ENCODE assay signal across 8 cellular contexts in genomic region chr11:68461284-68461861, GRCh38. TPM values are rescaled to one million over a fixed set of nuclear protein-coding genes. Genes with fewer than 3 reads are reported as not detected.
DNase-seq lines count a peak whose midpoint lies in the region; ATAC-seq and TF ChIP-seq lines count a peak whose summit lies in the region.

No MANE protein-coding gene starts in this region.

- H3K27ac Mint-ChIP-seq in activated CD4-positive, alpha-beta T cell treated with anti-CD3 and anti-CD28 coated beads for 36 hours: peak overlapping the region; percentile 94
- peak overlapping the region; percentile 93 for H3K27ac Mint-ChIP-seq in dendritic cell treated with granulocyte-macrophage colony-stimulating factor and Interleukin-4, amounts not matched to agents 40 ng/mL and 50 ng/mL, for 4 days

- peak overlapping the region; percentile 51 for H3K9ac ChIP-seq in muscle layer of colon (ENCODE audit: low read length)

- peak overlapping the region; percentile 91 for H3K4me2 ChIP-seq in OCI-LY7 (ENCODE audit: low read length)

- H2AFZ ChIP-seq in OCI-LY7 (ENCODE audit: low read length): no peak overlapping the region

- peaks cover 35% of the 10 kb centered on the region for H3K36me3 ChIP-seq in OCI-LY7 (ENCODE audit: insufficient read depth, low read length)
- H3K36me3 ChIP-seq in muscle layer of colon (ENCODE audit: insufficient read depth, low read length): no peaks in the 10 kb centered on the region

- H3K4me3 Mint-ChIP-seq in activated CD4-positive, alpha-beta T cell treated with anti-CD3 and anti-CD28 coated beads for 36 hours: peak overlapping the region; percentile 93
- peak overlapping the region; percentile 88 for H3K4me3 Mint-ChIP-seq in dendritic cell treated with granulocyte-macrophage colony-stimulating factor and Interleukin-4, amounts not matched to agents 40 ng/mL and 50 ng/mL, for 4 days

- intact Hi-C loops in activated CD4-positive, alpha-beta T cell treated with anti-CD3 and anti-CD28 coated beads for 36 hours (cut with DNase I, micrococcal nuclease): loop anchor here (2.0 to 5.0 kb wide), 3 partner anchors 86 to 1619 kb away; partner anchors contain the start of genes CHKA (in 1 of the 2) and RCE1 (in 1 of the 2)
- intact Hi-C loops in OCI-LY7 (cut with micrococcal nuclease; ENCODE audit: unreplicated experiment): loop anchor here (5.0 kb wide), 1 partner anchor 36 kb away; no protein-coding TSS in a partner anchor
- intact Hi-C loops in dendritic cell treated with granulocyte-macrophage colony-stimulating factor and Interleukin-4, amounts not matched to agents 40 ng/mL and 50 ng/mL, for 4 days (cut with micrococcal nuclease): no loop called here

- no peak for ATAC-seq in activated CD4-positive, alpha-beta T cell treated with anti-CD3 and anti-CD28 coated beads for 36 hours
- ATAC-seq in HG02571 (IDR thresholded peaks at IDR 0.05; ENCODE audit: unreplicated experiment): no peak

- DNase-seq in activated CD4-positive, alpha-beta T cell treated with anti-CD3 and anti-CD28 coated beads for 36 hours: no peak
- no peak for DNase-seq in activated CD4-positive, alpha-beta T cell treated with anti-CD3 and anti-CD28 coated beads, Interleukin-2, amount 50 U/mL, for 48 hours
- DNase-seq in OCI-LY7 (ENCODE audit: low spot score) (peak; percentile 41), NCI-H1048 (lab: John Stamatoyannopoulos, UW) (no peak)
- no peak for DNase-seq in activated CD4-positive, alpha-beta T cell treated with anti-CD3 and anti-CD28 coated beads, Interleukin-2, amount 50 U/mL, for 4 hours

- H3K79me2 ChIP-seq in OCI-LY7 (ENCODE audit: insufficient read depth, low read depth, low read length): peaks cover 58% of the 10 kb centered on the region

- no peaks in the 10 kb centered on the region for H3K27me3 ChIP-seq in muscle layer of colon (ENCODE audit: control insufficient read depth in 1 of 2, insufficient read depth in 2 of 2, low read length in 2 of 2)

- POLR2A ChIA-PET in activated CD4-positive, alpha-beta T cell treated with anti-CD3 and anti-CD28 coated beads for 36 hours (lab: Charles Lee): interaction anchor here (0.6 kb wide), 1 partner anchor 291 kb away, joined by 3 read pairs; no protein-coding TSS in a partner anchor
- POLR2A ChIA-PET in OCI-LY7 (lab: Charles Lee): interaction anchor here (1.7 kb wide), 1 partner anchor 19 kb away, joined by 5 read pairs; no protein-coding TSS in a partner anchor

- H3K4me1 Mint-ChIP-seq in activated CD4-positive, alpha-beta T cell treated with anti-CD3 and anti-CD28 coated beads for 36 hours: peaks cover 42% of the 10 kb centered on the region
- peaks cover 48% of the 10 kb centered on the region for H3K4me1 Mint-ChIP-seq in dendritic cell treated with granulocyte-macrophage colony-stimulating factor and Interleukin-4, amounts not matched to agents 40 ng/mL and 50 ng/mL, for 4 days (ENCODE audit: low read depth)

- H3K27me3 Mint-ChIP-seq in activated CD4-positive, alpha-beta T cell treated with anti-CD3 and anti-CD28 coated beads for 36 hours: no peaks in the 10 kb centered on the region
- peaks cover 2% of the 10 kb centered on the region for H3K27me3 Mint-ChIP-seq in dendritic cell treated with granulocyte-macrophage colony-stimulating factor and Interleukin-4, amounts not matched to agents 40 ng/mL and 50 ng/mL, for 4 days

- no peaks in the 10 kb centered on the region for H3K9me2 ChIP-seq in OCI-LY7 (ENCODE audit: insufficient read depth, low read length)

- peaks cover 20% of the 10 kb centered on the region for H3K36me3 Mint-ChIP-seq in activated CD4-positive, alpha-beta T cell treated with anti-CD3 and anti-CD28 coated beads for 36 hours (ENCODE audit: low read depth)
- H3K36me3 Mint-ChIP-seq in dendritic cell treated with granulocyte-macrophage colony-stimulating factor and Interleukin-4, amounts not matched to agents 40 ng/mL and 50 ng/mL, for 4 days (ENCODE audit: low read depth): peaks cover 18% of the 10 kb centered on the region

- no peaks in the 10 kb centered on the region for H3K9me3 ChIP-seq in OCI-LY7 (ENCODE audit: low read length)
- H3K9me3 ChIP-seq in muscle layer of colon (ENCODE audit: low read length): no peaks in the 10 kb centered on the region

- no peak for TF ChIP-seq CTCF in OCI-LY7 (conservative IDR thresholded peaks at IDR 0.05; ENCODE audit: low read length)

- H3K4me3 ChIP-seq in OCI-LY7 (ENCODE audit: low read depth, low read length, poor library complexity, severe bottlenecking): peak overlapping the region; percentile 80
- peak overlapping the region; percentile 68 to 77 for H3K4me3 ChIP-seq in muscle layer of colon (ENCODE audit: low read depth in 1 of 2, low read length in 2 of 2)

- BruUV-seq in OCI-LY7 (replicated peaks; lab: Mats Ljungman, UMichigan): no TSS peak

- H3K9me3 Mint-ChIP-seq in activated CD4-positive, alpha-beta T cell treated with anti-CD3 and anti-CD28 coated beads for 36 hours (ENCODE audit: low read depth): no peaks in the 10 kb centered on the region
- no peaks in the 10 kb centered on the region for H3K9me3 Mint-ChIP-seq in dendritic cell treated with granulocyte-macrophage colony-stimulating factor and Interleukin-4, amounts not matched to agents 40 ng/mL and 50 ng/mL, for 4 days

- peaks cover 42% of the 10 kb centered on the region for H3K4me1 ChIP-seq in OCI-LY7 (ENCODE audit: insufficient read depth, low read length, poor library complexity, severe bottlenecking)
- H3K4me1 ChIP-seq in muscle layer of colon (ENCODE audit: insufficient read depth, low read length): peaks cover 38% of the 10 kb centered on the region

- CTCF ChIA-PET in activated CD4-positive, alpha-beta T cell treated with anti-CD3 and anti-CD28 coated beads for 36 hours (lab: Charles Lee): interaction anchor here (0.8 to 1.0 kb wide), 2 partner anchors 24 to 67 kb away, joined by 4 to 5 read pairs; no protein-coding TSS in a partner anchor
- CTCF ChIA-PET in OCI-LY7 (lab: Charles Lee; ENCODE audit: unreplicated experiment): no interaction called here

- peaks cover 38% of the 10 kb centered on the region for H4K20me1 ChIP-seq in OCI-LY7 (ENCODE audit: insufficient read depth, low read length)

- H3K27ac ChIP-seq in OCI-LY7 (ENCODE audit: low read depth, low read length, poor library complexity, severe bottlenecking): peak overlapping the region; percentile 66
- H3K27ac ChIP-seq in muscle layer of colon (ENCODE audit: low read depth, low read length): peak overlapping the region; percentile 93

RNA-seq across cellular contexts. Expression of gene PPP6R3, which starts 0.8 kb away (rescaled TPM):
- 100 to 1,000 TPM; 110 to 126 TPM for total RNA-seq in activated CD4-positive, alpha-beta T cell treated with anti-CD3 and anti-CD28 coated beads for 36 hours
- total RNA-seq in OCI-LY7 (2014; rRNA removed; shearing (Covaris generic)): 151 and 166 TPM in 2 replicates
- total RNA-seq in OCI-LY7 (2022): 122 and 132 TPM in 2 replicates
